ENCODE assay signal across 34 cellular contexts in genomic region chr7:144436500-144436899, GRCh38. TPM values are rescaled to one million over a fixed set of nuclear protein-coding genes. Genes with fewer than 3 reads are reported as not detected.
"Had no signal": no experiment of that assay in that cellular context is flagged by ENCODE, and none has a peak within 500 bp of the region (broad histone marks: within the 10 kb centered on the region; RNA-seq: fewer than 3 reads in every experiment).

No MANE protein-coding gene starts in this region.

- H3K9me3 Mint-ChIP-seq: memory B cell; naive thymus-derived CD4-positive, alpha-beta T cell; natural killer cell treated with Interleukin-12 subunit alpha and Interleukin-12 subunit beta and Interleukin-15 and Interleukin-18, amount 100 ng/mL, for 72 hours; stimulated activated effector memory CD8-positive, alpha-beta T cell treated with anti-CD3 and anti-CD28 coated beads, Interleukin-12 subunit alpha, Interleukin-12 subunit beta, amount 100 ng/mL, for 72 hours; stimulated activated naive CD8-positive, alpha-beta T cell treated with anti-CD3 and anti-CD28 coated beads, Interleukin-15, Interleukin-2, amounts not matched to agents 100 ng/mL and 50 ng/mL, for 24 hours had no signal

- H3K9me3 ChIP-seq: heart right ventricle, left lung, mucosa of descending colon, ovary, sigmoid colon, spleen, suprapubic skin, thoracic aorta, tibial artery, upper lobe of right lung had no signal

- H3K4me1 ChIP-seq: heart right ventricle, left lung, sigmoid colon, spleen, suprapubic skin, tibial artery, upper lobe of right lung had no signal

- H3K36me3 ChIP-seq: heart right ventricle, left lung, ovary, sigmoid colon, spleen, suprapubic skin, thoracic aorta, tibial artery, upper lobe of right lung had no signal

- H3K36me3 Mint-ChIP-seq: memory B cell; naive thymus-derived CD4-positive, alpha-beta T cell; natural killer cell treated with Interleukin-12 subunit alpha and Interleukin-12 subunit beta and Interleukin-15 and Interleukin-18, amount 100 ng/mL, for 72 hours; stimulated activated effector memory CD8-positive, alpha-beta T cell treated with anti-CD3 and anti-CD28 coated beads, Interleukin-12 subunit alpha, Interleukin-12 subunit beta, amount 100 ng/mL, for 72 hours had no signal

- ATAC-seq: heart right ventricle; left colon; left lung; mucosa of descending colon; naive thymus-derived CD4-positive, alpha-beta T cell; natural killer cell treated with Interleukin-12 subunit alpha and Interleukin-12 subunit beta and Interleukin-15 and Interleukin-18, amount 100 ng/mL, for 72 hours; right cardiac atrium; stimulated activated effector memory CD8-positive, alpha-beta T cell treated with anti-CD3 and anti-CD28 coated beads, Interleukin-12 subunit alpha, Interleukin-12 subunit beta, amount 100 ng/mL, for 72 hours; upper lobe of right lung had no signal

- H3K27ac ChIP-seq: heart right ventricle, hepatocyte, left lung, ovary, sigmoid colon, spleen, suprapubic skin, thoracic aorta, tibial artery, upper lobe of right lung had no signal

- H3K4me1 Mint-ChIP-seq: memory B cell; naive thymus-derived CD4-positive, alpha-beta T cell; stimulated activated effector memory CD8-positive, alpha-beta T cell treated with anti-CD3 and anti-CD28 coated beads, Interleukin-12 subunit alpha, Interleukin-12 subunit beta, amount 100 ng/mL, for 72 hours had no signal

- DNase-seq: heart right ventricle; islet precursor cell; left colon; left lung; midbrain; mucosa of descending colon; naive thymus-derived CD4-positive, alpha-beta T cell; ovary; retina; right cardiac atrium; sigmoid colon; small intestine; spleen; stimulated activated CD4-positive, alpha-beta T cell treated with anti-CD3 and anti-CD28 coated beads, Interleukin-4, amount 100 ng/mL, for 24 hours; stimulated activated naive CD4-positive, alpha-beta T cell; tibial artery; trophoblast cell; upper lobe of right lung had no signal

- H3K27ac Mint-ChIP-seq: memory B cell; naive thymus-derived CD4-positive, alpha-beta T cell; natural killer cell treated with Interleukin-12 subunit alpha and Interleukin-12 subunit beta and Interleukin-15 and Interleukin-18, amount 100 ng/mL, for 72 hours; progenitor cell of endocrine pancreas; stimulated activated effector memory CD8-positive, alpha-beta T cell treated with anti-CD3 and anti-CD28 coated beads, Interleukin-12 subunit alpha, Interleukin-12 subunit beta, amount 100 ng/mL, for 72 hours; stimulated activated naive CD8-positive, alpha-beta T cell treated with anti-CD3 and anti-CD28 coated beads, Interleukin-15, Interleukin-2, amounts not matched to agents 100 ng/mL and 50 ng/mL, for 24 hours had no signal

- H3K4me2 ChIP-seq: hepatocyte had no signal

- H3K27me3 Mint-ChIP-seq: progenitor cell of endocrine pancreas; stimulated activated naive CD8-positive, alpha-beta T cell treated with anti-CD3 and anti-CD28 coated beads, Interleukin-15, Interleukin-2, amounts not matched to agents 100 ng/mL and 50 ng/mL, for 24 hours had no signal

- H2AFZ ChIP-seq: hepatocyte had no signal

- H3K79me2 ChIP-seq: hepatocyte had no signal

- H3K4me3 Mint-ChIP-seq: memory B cell; naive thymus-derived CD4-positive, alpha-beta T cell; natural killer cell treated with Interleukin-12 subunit alpha and Interleukin-12 subunit beta and Interleukin-15 and Interleukin-18, amount 100 ng/mL, for 72 hours; stimulated activated effector memory CD8-positive, alpha-beta T cell treated with anti-CD3 and anti-CD28 coated beads, Interleukin-12 subunit alpha, Interleukin-12 subunit beta, amount 100 ng/mL, for 72 hours; stimulated activated naive CD8-positive, alpha-beta T cell treated with anti-CD3 and anti-CD28 coated beads, Interleukin-15, Interleukin-2, amounts not matched to agents 100 ng/mL and 50 ng/mL, for 24 hours had no signal

- H3K27me3 ChIP-seq: heart right ventricle, hepatocyte, left lung, ovary, sigmoid colon, spleen, suprapubic skin, tibial artery, upper lobe of right lung had no signal

- H3K4me3 ChIP-seq: heart right ventricle, hepatocyte, left lung, lung, mucosa of descending colon, ovary, sigmoid colon, spleen, suprapubic skin, thoracic aorta, tibial artery, upper lobe of right lung had no signal

RNA-seq across cellular contexts. Expression of gene NOBOX, which starts 33.0 kb away (rescaled TPM):
- total RNA-seq: heart right ventricle; left colon; left lung; liver; lung; mesenteric fat pad; mucosa of descending colon; myocyte; naive thymus-derived CD4-positive, alpha-beta T cell; natural killer cell treated with Interleukin-12 subunit alpha and Interleukin-12 subunit beta and Interleukin-15 and Interleukin-18, amount 100 ng/mL, for 72 hours; omental fat pad; ovary; progenitor cell of endocrine pancreas; pulmonary artery endothelial cell; right cardiac atrium; sigmoid colon; spleen; subcutaneous adipose tissue; suprapubic skin; thoracic aorta; upper lobe of right lung had no signal
- polyA plus RNA-seq: heart right ventricle; liver; lung; naive thymus-derived CD4-positive, alpha-beta T cell; neural cell; right cardiac atrium; sigmoid colon; small intestine; spleen had no signal
